In genomic region chr10:73251683-73252444, GRCh38 we compare ENCODE assay signal across 8 cellular contexts. TPM values are rescaled to one million over a fixed set of nuclear protein-coding genes. Genes with fewer than 3 reads are reported as not detected.
DNase-seq lines count a peak whose midpoint lies in the region; ATAC-seq and TF ChIP-seq lines count a peak whose summit lies in the region.

No MANE protein-coding gene starts in this region.

- DNase-seq in stimulated activated naive CD4-positive, alpha-beta T cell treated with Interleukin-2 at 50 U/mL for 16 hours (lab: John Stamatoyannopoulos, UW), result peak; percentile 4
- DNase-seq in stimulated activated naive CD4-positive, alpha-beta T cell (lab: John Stamatoyannopoulos, UW), result no peak
- DNase-seq in LNCaP clone FGC (ENCODE audit: low read depth) (peak; percentile 18), body of pancreas (no peak), left colon (peak in 1 of 2 donors; percentile 20), substantia nigra (lab: John Stamatoyannopoulos, UW) (peak in 2 of 49 donors; percentile 1 to 54), pons (ENCODE audit: low spot score) (no peak)

- no peak for TF ChIP-seq POLR2A in body of pancreas (IDR thresholded peaks at IDR 0.05)

- H3K4me1 ChIP-seq in body of pancreas, result peaks cover 32% of the 10 kb centered on the region

- no peaks in the 10 kb centered on the region for H3K27me3 ChIP-seq in body of pancreas

- H3K27ac ChIP-seq in body of pancreas (peak overlapping the region; percentile 73 to 90 (median 86)), substantia nigra (ENCODE audit: low read depth, low read length, poor library complexity, severe bottlenecking) (peak overlapping the region; percentile 92)

- no peaks in the 10 kb centered on the region for H3K9me3 ChIP-seq in body of pancreas

- TF ChIP-seq CTCF in LNCaP clone FGC (IDR thresholded peaks at IDR 0.05; ENCODE audit: control insufficient read depth, extremely low read depth, insufficient read depth) (no peak), body of pancreas (IDR thresholded peaks at IDR 0.05) (no peak)

- intact Hi-C loops in body of pancreas (cut with DNase I) (no loop called here), left colon (cut with DNase I, micrococcal nuclease) (no loop called here)

- ATAC-seq in body of pancreas, result no peak
- peak; percentile 4 for ATAC-seq in left colon
- no peak for ATAC-seq in GM18519 (IDR thresholded peaks at IDR 0.05; ENCODE audit: low FRiP score, unreplicated experiment)

- H3K4me3 ChIP-seq in LNCaP clone FGC (ENCODE audit: low read depth, low read length) (peak overlapping the region; percentile 87), body of pancreas (peak overlapping the region; percentile 40 to 65)

- WGBS in body of pancreas, 2 donors, result 8 to 12% methylated on average over 14 to 23 of the region's 23 CpGs

- H3K36me3 ChIP-seq in body of pancreas (replicated peaks in 1 of 2; ENCODE audit: insufficient read depth in 1 of 2, low read depth in 2 of 2), result no peaks in the 10 kb centered on the region

RNA-seq across cellular contexts. Expression of gene MRPS16, which starts 0.6 kb away (rescaled TPM):
- 10 to 100 TPM; 18.7 to 24.7 TPM for total RNA-seq in body of pancreas
- 100 to 1,000 TPM in 1 of 2 donors, 10 to 100 TPM in 1; 86.0 to 116 TPM for total RNA-seq in left colon

RNA-seq across cellular contexts. Expression of gene DNAJC9, which starts 4.8 kb away (rescaled TPM):
- total RNA-seq in body of pancreas (1 to 10 TPM; 5.9 to 9.6 TPM), left colon (10 to 100 TPM; 11.8 to 15.9 TPM)

Comparison
In these comparisons a context has a peak if more than half of its experiments do, and no peak if none do; other contexts are left out.
1. DNase-seq: peak in stimulated activated naive CD4-positive, alpha-beta T cell treated with Interleukin-2 at 50 U/mL for 16 hours (single experiment) and LNCaP clone FGC (single experiment); none in stimulated activated naive CD4-positive, alpha-beta T cell (0 of 6), body of pancreas (0 of 4) and pons (single experiment).